ENCODE assay signal across 25 cellular contexts in genomic region chr22:19641983-19642451, GRCh38.
"Had no signal": no experiment of that assay in that cellular context is flagged by ENCODE, and none has a peak within 500 bp of the region (broad histone marks: within the 10 kb centered on the region; RNA-seq: fewer than 3 reads in every experiment).

No MANE protein-coding gene starts in this region.

- DNase-seq: activated CD4-positive, alpha-beta memory T cell treated with anti-CD3 and anti-CD28 coated beads for 36 hours; activated CD4-positive, alpha-beta T cell treated with anti-CD3 and anti-CD28 coated beads for 36 hours; activated CD8-positive, alpha-beta memory T cell treated with anti-CD3 and anti-CD28 coated beads, Interleukin-2, amount 10 ng/mL, durations not matched to agents 7 days and 5 days; activated naive CD4-positive, alpha-beta T cell treated with Interleukin-2 at 50 U/mL for 16 hours; activated naive CD8-positive, alpha-beta T cell treated with anti-CD3 and anti-CD28 coated beads, Interleukin-2, amount 50 U/mL, for 24 hours; activated T-cell treated with anti-CD3 and anti-CD28 coated beads, Interleukin-2, amount 50 U/mL, for 1 hour; anterior cingulate cortex; brain microvascular endothelial cell; cortex of kidney; effector CD4-positive, alpha-beta T cell; gastrocnemius medialis; heart left ventricle; left cardiac atrium; midbrain; occipital lobe; stimulated activated naive CD8-positive, alpha-beta T cell treated with anti-CD3 and anti-CD28 coated beads, Interleukin-15, amount 100 ng/mL, for 72 hours; transverse colon; uterus; WERI-Rb-1 had no signal

- ATAC-seq: activated CD4-positive, alpha-beta T cell treated with anti-CD3 and anti-CD28 coated beads for 36 hours; activated CD8-positive, alpha-beta memory T cell treated with anti-CD3 and anti-CD28 coated beads, Interleukin-2, amount 10 ng/mL, durations not matched to agents 7 days and 5 days; activated naive CD8-positive, alpha-beta T cell treated with anti-CD3 and anti-CD28 coated beads, Interleukin-2, amount 50 U/mL, for 24 hours; gastrocnemius medialis; stimulated activated naive CD8-positive, alpha-beta T cell treated with anti-CD3 and anti-CD28 coated beads, Interleukin-15, amount 100 ng/mL, for 72 hours had no signal

- H3K36me3 Mint-ChIP-seq: activated CD4-positive, alpha-beta memory T cell treated with anti-CD3 and anti-CD28 coated beads for 36 hours; activated CD8-positive, alpha-beta memory T cell treated with anti-CD3 and anti-CD28 coated beads, Interleukin-2, amount 10 ng/mL, durations not matched to agents 7 days and 5 days had no signal

- H3K9me3 ChIP-seq: gastrocnemius medialis, suprapubic skin, transverse colon, uterus had no signal

- H3K4me1 Mint-ChIP-seq: activated CD4-positive, alpha-beta T cell treated with anti-CD3 and anti-CD28 coated beads for 36 hours; activated CD8-positive, alpha-beta memory T cell treated with anti-CD3 and anti-CD28 coated beads, Interleukin-2, amount 10 ng/mL, durations not matched to agents 7 days and 5 days; activated naive CD8-positive, alpha-beta T cell treated with anti-CD3 and anti-CD28 coated beads, Interleukin-2, amount 50 U/mL, for 24 hours; nephron; stimulated activated naive CD8-positive, alpha-beta T cell treated with anti-CD3 and anti-CD28 coated beads, Interleukin-15, amount 100 ng/mL, for 72 hours had no signal

- H3K9me3 Mint-ChIP-seq: activated CD4-positive, alpha-beta memory T cell treated with anti-CD3 and anti-CD28 coated beads for 36 hours had no signal

- H3K4me3 Mint-ChIP-seq: activated CD4-positive, alpha-beta memory T cell treated with anti-CD3 and anti-CD28 coated beads for 36 hours; activated CD4-positive, alpha-beta T cell treated with anti-CD3 and anti-CD28 coated beads for 36 hours; activated CD8-positive, alpha-beta memory T cell treated with anti-CD3 and anti-CD28 coated beads, Interleukin-2, amount 10 ng/mL, durations not matched to agents 7 days and 5 days; activated naive CD8-positive, alpha-beta T cell treated with anti-CD3 and anti-CD28 coated beads, Interleukin-2, amount 50 U/mL, for 24 hours; stimulated activated naive CD8-positive, alpha-beta T cell treated with anti-CD3 and anti-CD28 coated beads, Interleukin-15, amount 100 ng/mL, for 72 hours had no signal

- H3K27me3 ChIP-seq: right atrium auricular region, uterus had no signal

- H3K36me3 ChIP-seq: brain microvascular endothelial cell, gastrocnemius medialis, heart left ventricle, right atrium auricular region, suprapubic skin, transverse colon, uterus, WERI-Rb-1 had no signal

- H3K27ac ChIP-seq: brain microvascular endothelial cell, gastrocnemius medialis, heart left ventricle, right atrium auricular region, skin epidermis, suprapubic skin, transverse colon, uterus, WERI-Rb-1 had no signal

- H3K4me1 ChIP-seq: gastrocnemius medialis, right atrium auricular region, transverse colon, uterus had no signal

- H3K27ac Mint-ChIP-seq: activated CD4-positive, alpha-beta memory T cell treated with anti-CD3 and anti-CD28 coated beads for 36 hours; activated CD4-positive, alpha-beta T cell treated with anti-CD3 and anti-CD28 coated beads for 36 hours; activated CD8-positive, alpha-beta memory T cell treated with anti-CD3 and anti-CD28 coated beads, Interleukin-2, amount 10 ng/mL, durations not matched to agents 7 days and 5 days; activated naive CD8-positive, alpha-beta T cell treated with anti-CD3 and anti-CD28 coated beads, Interleukin-2, amount 50 U/mL, for 24 hours; activated T-helper 2 cell treated with anti-CD3 and anti-CD28 coated beads, Interferon-gamma antibody, Interleukin-2, Interleukin-4, amounts not matched to agents 10 μg/mL and 5 μg/mL and 100 μg/mL, durations not matched to agents 14 hours and 24 hours and 36 hours; nephron; progenitor cell of endocrine pancreas; stimulated activated naive CD8-positive, alpha-beta T cell treated with anti-CD3 and anti-CD28 coated beads, Interleukin-15, amount 100 ng/mL, for 72 hours had no signal

- H3K4me3 ChIP-seq: gastrocnemius medialis, heart left ventricle, right atrium auricular region, skin epidermis, suprapubic skin, transverse colon, uterus had no signal
